ENCODE assay signal across 14 cellular contexts in genomic region chr5:133384120-133384855, GRCh38.
"Had no signal": no experiment of that assay in that cellular context is flagged by ENCODE, and none has a peak within 500 bp of the region (broad histone marks: within the 10 kb centered on the region; RNA-seq: fewer than 3 reads in every experiment).

No MANE protein-coding gene starts in this region.

- H3K27ac ChIP-seq: right lobe of liver, thoracic aorta, VCaP had no signal

- H3K4me3 Mint-ChIP-seq: activated CD4-positive, alpha-beta memory T cell treated with anti-CD3 and anti-CD28 coated beads, Interleukin-2, amount 10 ng/mL, durations not matched to agents 7 days and 5 days; activated naive CD8-positive, alpha-beta T cell treated with anti-CD3 and anti-CD28 coated beads, Interleukin-2, amount 50 U/mL, for 24 hours; naive thymus-derived CD4-positive, alpha-beta T cell; stimulated activated naive CD8-positive, alpha-beta T cell treated with anti-CD3 and anti-CD28 coated beads, Interleukin-15, amount 100 ng/mL, for 72 hours had no signal

- H3K4me3 ChIP-seq: mucosa of descending colon, right lobe of liver, thoracic aorta had no signal

- H3K27me3 ChIP-seq: right lobe of liver had no signal

- ATAC-seq: activated naive CD8-positive, alpha-beta T cell treated with anti-CD3 and anti-CD28 coated beads, Interleukin-2, amount 50 U/mL, for 24 hours; left colon; mucosa of descending colon; naive thymus-derived CD4-positive, alpha-beta T cell; right lobe of liver; stimulated activated naive CD8-positive, alpha-beta T cell treated with anti-CD3 and anti-CD28 coated beads, Interleukin-15, amount 100 ng/mL, for 72 hours had no signal

- H3K4me1 Mint-ChIP-seq: activated CD4-positive, alpha-beta memory T cell treated with anti-CD3 and anti-CD28 coated beads, Interleukin-2, amount 10 ng/mL, durations not matched to agents 7 days and 5 days; activated naive CD8-positive, alpha-beta T cell treated with anti-CD3 and anti-CD28 coated beads, Interleukin-2, amount 50 U/mL, for 24 hours; naive thymus-derived CD4-positive, alpha-beta T cell had no signal

- H3K36me3 Mint-ChIP-seq: naive thymus-derived CD4-positive, alpha-beta T cell had no signal

- H3K36me3 ChIP-seq: right lobe of liver, thoracic aorta had no signal

- H3K27ac Mint-ChIP-seq: activated CD4-positive, alpha-beta memory T cell treated with anti-CD3 and anti-CD28 coated beads, Interleukin-2, amount 10 ng/mL, durations not matched to agents 7 days and 5 days; activated naive CD8-positive, alpha-beta T cell treated with anti-CD3 and anti-CD28 coated beads, Interleukin-2, amount 50 U/mL, for 24 hours; naive thymus-derived CD4-positive, alpha-beta T cell; progenitor cell of endocrine pancreas; stimulated activated naive CD8-positive, alpha-beta T cell treated with anti-CD3 and anti-CD28 coated beads, Interleukin-15, amount 100 ng/mL, for 72 hours had no signal

- H3K9me3 Mint-ChIP-seq: activated CD4-positive, alpha-beta memory T cell treated with anti-CD3 and anti-CD28 coated beads, Interleukin-2, amount 10 ng/mL, durations not matched to agents 7 days and 5 days; naive thymus-derived CD4-positive, alpha-beta T cell had no signal

- DNase-seq: activated CD4-positive, alpha-beta T cell treated with anti-CD3 and anti-CD28 coated beads for 4 hours; activated naive CD4-positive, alpha-beta T cell; activated naive CD8-positive, alpha-beta T cell treated with anti-CD3 and anti-CD28 coated beads, Interleukin-2, amount 50 U/mL, for 24 hours; erythroblast; left colon; mucosa of descending colon; naive thymus-derived CD4-positive, alpha-beta T cell; nucleus accumbens; right lobe of liver; stimulated activated naive CD8-positive, alpha-beta T cell treated with anti-CD3 and anti-CD28 coated beads, Interleukin-15, amount 100 ng/mL, for 72 hours had no signal

- H3K4me1 ChIP-seq: right lobe of liver had no signal

- H3K9me3 ChIP-seq: mucosa of descending colon, right lobe of liver, thoracic aorta had no signal
